In the genomic region with DNA sequence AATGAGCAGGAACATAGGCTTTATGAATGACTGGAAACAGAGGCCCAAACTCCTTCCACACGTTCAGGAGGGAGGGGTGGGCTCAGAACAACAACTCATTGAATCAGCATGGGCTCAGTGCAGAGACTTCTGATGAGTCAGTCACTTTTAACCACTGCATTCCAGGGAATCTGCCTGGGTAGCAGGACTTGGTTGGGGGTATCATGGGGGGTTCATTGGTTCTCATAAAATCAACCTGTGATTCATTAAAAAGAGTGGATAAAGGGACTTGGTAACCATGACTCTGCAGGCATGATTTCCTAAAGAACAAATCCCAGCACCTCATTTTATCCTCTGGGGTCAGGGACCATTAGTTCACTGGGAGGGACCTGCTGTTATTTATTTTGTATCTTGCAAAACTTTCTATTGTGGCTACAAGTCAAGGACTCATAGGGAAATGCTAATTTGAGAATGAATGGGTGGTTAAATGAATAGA, we compare ENCODE assay signal across 15 cellular contexts. TPM values are rescaled to one million over a fixed set of nuclear protein-coding genes. Genes with fewer than 3 reads are reported as not detected.
DNase-seq lines count a peak whose midpoint lies in the region; ATAC-seq, FAIRE-seq and TF ChIP-seq lines count a peak whose summit lies in the region.
"Had no signal": no experiment of that assay in that cellular context is flagged by ENCODE, and none has a peak within 500 bp of the region (broad histone marks: within the 10 kb centered on the region; RNA-seq: fewer than 3 reads in every experiment).

No MANE protein-coding gene starts in this region.

- WGBS in A549 (ENCODE audit: missing lambda C conversion rate): 8% methylated on average over 1 of the region's 1 CpG
- WGBS in HepG2 (ENCODE audit: low lambda C conversion rate): 0% methylated on average over 1 of the region's 1 CpG

- TF ChIP-seq POLR2A in A549 (IDR thresholded peaks at IDR 0.05; ENCODE audit: low read length) (no peak), HepG2 (IDR thresholded peaks at IDR 0.05; ENCODE audit: insufficient read depth in 1 of 2, low read depth in 2 of 2, low read length in 2 of 2) (no peak)

- H3K27ac Mint-ChIP-seq in chondrocyte (ENCODE audit: unreplicated experiment): peak overlapping the region; percentile 58
- H3K27ac Mint-ChIP-seq: activated CD8-positive, alpha-beta T cell treated with anti-CD3 and anti-CD28 coated beads for 36 hours had no signal

- in situ Hi-C loops in HepG2 (cut with HindIII; ENCODE audit: extremely low pct_ligation_motif_present, low pct_unique_long_range_greater_than_20kb): no loop called here
- in situ Hi-C loops in HAP-1 (cut with MboI; ENCODE audit: low sequenced_read_pairs): no loop called here

- no peak overlapping the region for H3K4me3 Mint-ChIP-seq in chondrocyte (ENCODE audit: unreplicated experiment)
- H3K4me3 Mint-ChIP-seq: activated CD8-positive, alpha-beta T cell treated with anti-CD3 and anti-CD28 coated beads for 36 hours; brain; naive B cell had no signal

- POLR2A ChIA-PET in A549 (lab: Yijun Ruan, JAX): no interaction called here
- POLR2A ChIA-PET in HepG2 (lab: Yijun Ruan, JAX): no interaction called here

- DNase-seq in A549 (ENCODE audit: low read depth in 1 of 2, low spot score in 1 of 2): peak in 1 of 2 experiments; percentile 20
- DNase-seq in chondrocyte (ENCODE audit: low spot score): no peak
- peak; percentile 30 for DNase-seq in HepG2 (ENCODE audit: low spot score)
- no peak for DNase-seq in HAP-1 (ENCODE audit: low spot score in 2 of 2)
- DNase-seq in NCI-H510A (lab: John Stamatoyannopoulos, UW): no peak
- DNase-seq: activated CD8-positive, alpha-beta T cell treated with anti-CD3 and anti-CD28 coated beads for 36 hours; heart left ventricle; naive B cell; NCI-H446; stimulated activated CD4-positive, alpha-beta T cell treated with anti-CD3 and anti-CD28 coated beads, Interleukin-2, amount 100 ng/mL, for 48 hours had no signal

- intact Hi-C loops in HepG2 (cut with micrococcal nuclease; ENCODE audit: unreplicated experiment): no loop called here

- H3K4me1 Mint-ChIP-seq in chondrocyte (ENCODE audit: low read depth): peaks cover 28% of the 10 kb centered on the region

- TF ChIP-seq CTCF in A549 (IDR thresholded peaks at IDR 0.05): no peak
- no peak for TF ChIP-seq CTCF in chondrocyte (IDR thresholded peaks at IDR 0.05)
- no peak for TF ChIP-seq CTCF in HepG2 (CRISPR knock-in tag; IDR thresholded peaks at IDR 0.05)

- CTCF ChIA-PET in A549 (lab: Yijun Ruan, JAX): interaction anchor here (1.6 kb wide), 1 partner anchor 37 kb away, joined by 4 read pairs; no protein-coding TSS in a partner anchor
- CTCF ChIA-PET in HepG2 (lab: Yijun Ruan, JAX; ENCODE audit: low intra/inter-chr PET ratio, low total read pairs): no interaction called here

- H3K36me3 ChIP-seq in HepG2 (replicated peaks in 1 of 2; ENCODE audit: control insufficient read depth in 1 of 2, insufficient read depth in 2 of 2, low read length in 2 of 2) (no peaks in the 10 kb centered on the region), HAP-1 (replicated peaks) (no peaks in the 10 kb centered on the region)
- H3K36me3 ChIP-seq: heart left ventricle had no signal

- no peaks in the 10 kb centered on the region for H3K9me3 Mint-ChIP-seq in chondrocyte (ENCODE audit: low read depth)

- ATAC-seq in A549: peak; percentile 61 to 70; a peak in 5 of 6 replicates
- ATAC-seq in HepG2: 0 out of 3 replicates have a peak, but pooled peaks have one; percentile 31
- no peak for ATAC-seq in GM18870 (IDR thresholded peaks at IDR 0.05; ENCODE audit: unreplicated experiment)
- ATAC-seq in GM18520 (IDR thresholded peaks at IDR 0.05; ENCODE audit: unreplicated experiment): no peak
- ATAC-seq: activated CD8-positive, alpha-beta T cell treated with anti-CD3 and anti-CD28 coated beads for 36 hours had no signal

- H3K79me2 ChIP-seq in HepG2 (ENCODE audit: insufficient read depth, low read length): no peaks in the 10 kb centered on the region

- no TSS peak for BruUV-seq in HepG2 (replicated peaks; lab: Mats Ljungman, UMichigan)

- no peak for TF ChIP-seq RAD21 in A549 (conservative IDR thresholded peaks at IDR 0.05 in 1 of 2, IDR thresholded peaks at IDR 0.05 in 1 of 2)
- no peak for TF ChIP-seq RAD21 in Ishikawa (IDR thresholded peaks at IDR 0.05; ENCODE audit: low read depth)
- no peak for TF ChIP-seq RAD21 in HepG2 (CRISPR knock-in tag; IDR thresholded peaks at IDR 0.05)

- H3K9me3 ChIP-seq in A549: peaks cover 8% of the 10 kb centered on the region
- H3K9me3 ChIP-seq in HepG2 (ENCODE audit: low read length): peaks cover 4% of the 10 kb centered on the region; the same call in 1 of the 2 replicates
- H3K9me3 ChIP-seq in HAP-1: no peaks in the 10 kb centered on the region
- H3K9me3 ChIP-seq: heart left ventricle had no signal

- peak overlapping the region in 1 of 2 experiments; percentile 46; a peak in 2 of 6 replicates for H3K27ac ChIP-seq in A549
- H3K27ac ChIP-seq in HepG2 (ENCODE audit: extremely low read length, insufficient read depth, low read length): no peak overlapping the region

- H3K4me3 ChIP-seq in A549 (no peak overlapping the region), HepG2 (replicated peaks in 1 of 3; ENCODE audit: insufficient read depth in 1 of 3, low read depth in 2 of 3, low read length in 3 of 3) (no peak overlapping the region), HAP-1 (no peak overlapping the region)
- H3K4me3 ChIP-seq: heart left ventricle had no signal

- no peaks in the 10 kb centered on the region for H4K20me1 ChIP-seq in HepG2 (ENCODE audit: insufficient read depth, low read length)

- no peak overlapping the region for H2AFZ ChIP-seq in HepG2 (ENCODE audit: low read length)

- no peaks in the 10 kb centered on the region for H3K27me3 Mint-ChIP-seq in chondrocyte (ENCODE audit: low read depth)

- no peaks in the 10 kb centered on the region for H3K36me3 Mint-ChIP-seq in chondrocyte (ENCODE audit: low read depth)
- H3K36me3 Mint-ChIP-seq: brain had no signal

- H3K27me3 ChIP-seq in HepG2 (ENCODE audit: control insufficient read depth in 1 of 2, insufficient read depth in 2 of 2, low read length in 2 of 2) (no peaks in the 10 kb centered on the region), HAP-1 (ENCODE audit: low read depth) (0 out of 2 replicates have a peak, but pooled peaks cover 3% of the 10 kb centered on the region)
- H3K27me3 ChIP-seq: heart left ventricle had no signal

- peaks cover 20% of the 10 kb centered on the region for H3K4me1 ChIP-seq in A549
- H3K4me1 ChIP-seq in HepG2 (ENCODE audit: insufficient read depth, low read length): peaks cover 26% of the 10 kb centered on the region
- no peaks in the 10 kb centered on the region for H3K4me1 ChIP-seq in HAP-1

- no peak for FAIRE-seq in A549 (lab: Jason Lieb, UNC)
- no peak for FAIRE-seq in HepG2 (lab: Jason Lieb, UNC)

- 0 out of 3 replicates have a peak overlapping the region, but pooled peaks have one; percentile 3 for H3K4me2 ChIP-seq in A549
- H3K4me2 ChIP-seq in HepG2 (ENCODE audit: low read depth, low read length): no peak overlapping the region

- TF ChIP-seq EP300 in A549 (IDR thresholded peaks at IDR 0.05) (no peak), Ishikawa (IDR thresholded peaks at IDR 0.05; ENCODE audit: borderline replicate concordance) (no peak), HepG2 (IDR thresholded peaks at IDR 0.05; ENCODE audit: low read depth in 2 of 2, low read length in 2 of 2) (peak in 1 of 2 experiments; percentile 14; a peak in 1 of 4 replicates), HepG2 (CRISPR knock-in tag; IDR thresholded peaks at IDR 0.05; ENCODE audit: borderline replicate concordance) (no peak)

- H3K9ac ChIP-seq in HepG2 (ENCODE audit: insufficient read depth, low read depth, low read length): no peak overlapping the region

RNA-seq across cellular contexts. Expression of a gene that starts 13.8 kb away (rescaled TPM):
- 0.34 and 0.90 TPM in 2 replicates for polyA plus RNA-seq in A549 (2011; rRNA removed)
- 0.15 and 0.32 TPM in 2 replicates for polyA plus RNA-seq in A549 (2012; cell fraction: cytosol; rRNA removed)
- polyA plus RNA-seq in A549 (2012; cell fraction: nucleus; rRNA removed): 0.18 and 0.29 TPM in 2 replicates
- 3.7 to 6.2 TPM (median 5.0 TPM) in 3 replicates for polyA plus RNA-seq in A549 (2017; fragmentation: RNase III; extraction: RNeasy Plus Mini Kit Qiagen cat#74134 plus additional on column Dnase treatment)
- polyA minus RNA-seq in A549 (2011; rRNA and poly(A)+ RNA removed): 1.7 and 2.6 TPM in 2 replicates
- 0.85 to 11.4 TPM (median 10.5 TPM) in 3 replicates for total RNA-seq in chondrocyte
- 0.15 and 0.31 TPM in 2 replicates for total RNA-seq in HepG2 (2016; rRNA removed; fragmentation: Illumina TruSeq; extraction: Trizol)
- not detected in 2 replicates for total RNA-seq in HepG2 (2016; cell fraction: cytosol; rRNA removed; fragmentation: Illumina TruSeq; extraction: Trizol; ENCODE audit: low read depth)
- 0.31 and 0.37 TPM in 2 replicates for total RNA-seq in HepG2 (2016; cell fraction: insoluble cytoplasmic fraction; rRNA removed; fragmentation: Illumina TruSeq; extraction: Trizol)
- not detected in 2 replicates for total RNA-seq in HepG2 (2016; cell fraction: membrane; rRNA removed; fragmentation: Illumina TruSeq; extraction: Trizol)
- total RNA-seq in HepG2 (2016; cell fraction: nucleus; rRNA removed; fragmentation: Illumina TruSeq; extraction: Trizol): 0.41 and 0.50 TPM in 2 replicates
- polyA plus RNA-seq in HepG2 (2011; rRNA removed): 0.09 and 0.10 TPM in 2 replicates
- 0.07 and 0.09 TPM in 2 replicates for polyA plus RNA-seq in HepG2 (2011; cell fraction: cytosol; rRNA removed)
- 0.14 TPM in 2 replicates for polyA plus RNA-seq in HepG2 (2011; cell fraction: nucleus; rRNA removed)
- polyA plus RNA-seq in HepG2 (2012): not detected in 2 replicates
- not detected in 2 replicates for polyA plus RNA-seq in HepG2 (2016; cell fraction: cytosol; fragmentation: Illumina TruSeq; extraction: Trizol; ENCODE audit: low read depth)
- 0.07 TPM in 1 of 2 replicates, not detected in the other for polyA plus RNA-seq in HepG2 (2016; cell fraction: insoluble cytoplasmic fraction; fragmentation: Illumina TruSeq; extraction: Trizol; ENCODE audit: low read depth)
- polyA plus RNA-seq in HepG2 (2016; cell fraction: membrane; fragmentation: Illumina TruSeq; extraction: Trizol; ENCODE audit: low read depth): not detected in 2 replicates
- 0.15 TPM in 1 of 2 replicates, not detected in the other for polyA plus RNA-seq in HepG2 (2016; cell fraction: nucleus; fragmentation: Illumina TruSeq; extraction: Trizol; ENCODE audit: insufficient read depth, low read depth)
- 0.82 TPM in 1 of 2 replicates, not detected in the other for polyA minus RNA-seq in HepG2 (2011; rRNA and poly(A)+ RNA removed; ENCODE audit: low replicate concordance)
- polyA minus RNA-seq in HepG2 (2011; cell fraction: cytosol; rRNA and poly(A)+ RNA removed): not detected in 2 replicates
- polyA minus RNA-seq in HepG2 (2011; cell fraction: nucleus; rRNA and poly(A)+ RNA removed): 0.12 TPM in 1 of 2 replicates, not detected in the other
- total RNA-seq: A673; activated CD8-positive, alpha-beta T cell treated with anti-CD3 and anti-CD28 coated beads for 36 hours had no signal

RNA-seq across cellular contexts. Expression of a gene that starts 56.4 kb away (rescaled TPM):
- polyA plus RNA-seq in A549 (2011; rRNA removed) (4.1 and 6.0 TPM in 2 replicates), A549 (2017; fragmentation: RNase III; extraction: RNeasy Plus Mini Kit Qiagen cat#74134 plus additional on column Dnase treatment) (2.9 to 4.2 TPM (median 3.2 TPM) in 3 replicates), HepG2 (2011; rRNA removed) (0.22 and 0.57 TPM in 2 replicates)
- polyA plus RNA-seq in A549 (2012; cell fraction: cytosol; rRNA removed): 0.79 and 1.2 TPM in 2 replicates
- polyA plus RNA-seq in A549 (2012; cell fraction: nucleus; rRNA removed): 0.36 and 0.73 TPM in 2 replicates
- polyA minus RNA-seq in A549 (2011; rRNA and poly(A)+ RNA removed): 0.74 and 2.2 TPM in 2 replicates
- total RNA-seq in chondrocyte (1.5 to 3.2 TPM (median 2.5 TPM) in 3 replicates), HepG2 (2016; rRNA removed; fragmentation: Illumina TruSeq; extraction: Trizol) (0.71 and 0.73 TPM in 2 replicates)
- total RNA-seq in HepG2 (2016; cell fraction: cytosol; rRNA removed; fragmentation: Illumina TruSeq; extraction: Trizol; ENCODE audit: low read depth): 0.81 and 1.1 TPM in 2 replicates
- total RNA-seq in HepG2 (2016; cell fraction: insoluble cytoplasmic fraction; rRNA removed; fragmentation: Illumina TruSeq; extraction: Trizol): 0.26 and 0.59 TPM in 2 replicates
- total RNA-seq in HepG2 (2016; cell fraction: membrane; rRNA removed; fragmentation: Illumina TruSeq; extraction: Trizol): 0.49 and 0.79 TPM in 2 replicates
- 1.0 and 1.7 TPM in 2 replicates for total RNA-seq in HepG2 (2016; cell fraction: nucleus; rRNA removed; fragmentation: Illumina TruSeq; extraction: Trizol)
- polyA plus RNA-seq in HepG2 (2011; cell fraction: cytosol; rRNA removed): 0.07 and 0.18 TPM in 2 replicates
- polyA plus RNA-seq in HepG2 (2011; cell fraction: nucleus; rRNA removed): 0.11 and 0.40 TPM in 2 replicates
- polyA plus RNA-seq in HepG2 (2012): 1.5 and 2.1 TPM in 2 replicates
- 0.23 TPM in 2 replicates for polyA plus RNA-seq in HepG2 (2016; cell fraction: cytosol; fragmentation: Illumina TruSeq; extraction: Trizol; ENCODE audit: low read depth)
- 0.35 and 1.1 TPM in 2 replicates for polyA plus RNA-seq in HepG2 (2016; cell fraction: insoluble cytoplasmic fraction; fragmentation: Illumina TruSeq; extraction: Trizol; ENCODE audit: low read depth)
- polyA plus RNA-seq in HepG2 (2016; cell fraction: membrane; fragmentation: Illumina TruSeq; extraction: Trizol; ENCODE audit: low read depth): 0.29 and 0.30 TPM in 2 replicates
- 1.1 and 1.9 TPM in 2 replicates for polyA plus RNA-seq in HepG2 (2016; cell fraction: nucleus; fragmentation: Illumina TruSeq; extraction: Trizol; ENCODE audit: insufficient read depth, low read depth)
- 0.75 TPM in 1 of 2 replicates, not detected in the other for polyA minus RNA-seq in HepG2 (2011; rRNA and poly(A)+ RNA removed; ENCODE audit: low replicate concordance)
- not detected in 2 replicates for polyA minus RNA-seq in HepG2 (2011; cell fraction: cytosol; rRNA and poly(A)+ RNA removed)
- 1.8 and 2.4 TPM in 2 replicates for polyA minus RNA-seq in HepG2 (2011; cell fraction: nucleus; rRNA and poly(A)+ RNA removed)
- total RNA-seq: A673 had no signal

RNA-seq across cellular contexts. Expression of a gene that starts 58.2 kb away (rescaled TPM):
- polyA plus RNA-seq in A549 (2011; rRNA removed): not detected in 2 replicates
- 0.05 TPM in 1 of 2 replicates, not detected in the other for polyA plus RNA-seq in A549 (2012; cell fraction: cytosol; rRNA removed)
- polyA plus RNA-seq in A549 (2012; cell fraction: nucleus; rRNA removed): 0.20 TPM in 1 of 2 replicates, not detected in the other
- polyA plus RNA-seq in A549 (2017; fragmentation: RNase III; extraction: RNeasy Plus Mini Kit Qiagen cat#74134 plus additional on column Dnase treatment): not detected in 3 replicates
- 0.62 TPM in 1 of 2 replicates, not detected in the other for polyA minus RNA-seq in A549 (2011; rRNA and poly(A)+ RNA removed)
- 0.51 to 1.9 TPM (median 1.1 TPM) in 3 replicates for total RNA-seq in chondrocyte
- not detected in 2 replicates for total RNA-seq in HepG2 (2016; rRNA removed; fragmentation: Illumina TruSeq; extraction: Trizol)
- not detected in 2 replicates for total RNA-seq in HepG2 (2016; cell fraction: cytosol; rRNA removed; fragmentation: Illumina TruSeq; extraction: Trizol; ENCODE audit: low read depth)
- total RNA-seq in HepG2 (2016; cell fraction: insoluble cytoplasmic fraction; rRNA removed; fragmentation: Illumina TruSeq; extraction: Trizol): not detected in 2 replicates
- not detected in 2 replicates for total RNA-seq in HepG2 (2016; cell fraction: membrane; rRNA removed; fragmentation: Illumina TruSeq; extraction: Trizol)
- total RNA-seq in HepG2 (2016; cell fraction: nucleus; rRNA removed; fragmentation: Illumina TruSeq; extraction: Trizol): not detected in 2 replicates
- polyA plus RNA-seq in HepG2 (2011; rRNA removed): 0.13 TPM in 1 of 2 replicates, not detected in the other
- 0.11 and 0.17 TPM in 2 replicates for polyA plus RNA-seq in HepG2 (2011; cell fraction: cytosol; rRNA removed)
- polyA plus RNA-seq in HepG2 (2011; cell fraction: nucleus; rRNA removed): not detected in 2 replicates
- polyA plus RNA-seq in HepG2 (2012): not detected in 2 replicates
- polyA plus RNA-seq in HepG2 (2016; cell fraction: cytosol; fragmentation: Illumina TruSeq; extraction: Trizol; ENCODE audit: low read depth): not detected in 2 replicates
- polyA plus RNA-seq in HepG2 (2016; cell fraction: insoluble cytoplasmic fraction; fragmentation: Illumina TruSeq; extraction: Trizol; ENCODE audit: low read depth): 0.27 TPM in 1 of 2 replicates, not detected in the other
- polyA plus RNA-seq in HepG2 (2016; cell fraction: membrane; fragmentation: Illumina TruSeq; extraction: Trizol; ENCODE audit: low read depth): not detected in 2 replicates
- polyA plus RNA-seq in HepG2 (2016; cell fraction: nucleus; fragmentation: Illumina TruSeq; extraction: Trizol; ENCODE audit: insufficient read depth, low read depth): not detected in 2 replicates
- polyA minus RNA-seq in HepG2 (2011; rRNA and poly(A)+ RNA removed; ENCODE audit: low replicate concordance): 0.42 and 1.4 TPM in 2 replicates
- polyA minus RNA-seq in HepG2 (2011; cell fraction: cytosol; rRNA and poly(A)+ RNA removed): not detected in 2 replicates
- polyA minus RNA-seq in HepG2 (2011; cell fraction: nucleus; rRNA and poly(A)+ RNA removed): not detected in 2 replicates
- total RNA-seq: A673; activated CD8-positive, alpha-beta T cell treated with anti-CD3 and anti-CD28 coated beads for 36 hours had no signal

Comparison
In these comparisons a context has a peak if more than half of its experiments do, and no peak if none do; other contexts are left out.
1. ATAC-seq: peak in A549 (2 of 2) and HepG2 (single experiment); none in GM18870 (single experiment) and GM18520 (single experiment).